ENCODE assay signal across 19 cellular contexts in genomic region chr16:11562941-11563340, GRCh38. TPM values are rescaled to one million over a fixed set of nuclear protein-coding genes. Genes with fewer than 3 reads are reported as not detected.
DNase-seq lines count a peak whose midpoint lies in the region; ATAC-seq and TF ChIP-seq lines count a peak whose summit lies in the region.
"Had no signal": no experiment of that assay in that cellular context is flagged by ENCODE, and none has a peak within 500 bp of the region (broad histone marks: within the 10 kb centered on the region; RNA-seq: fewer than 3 reads in every experiment).

No MANE protein-coding gene starts in this region.

- no peak overlapping the region for H2AFZ ChIP-seq in smooth muscle cell (ENCODE audit: low read depth)
- H2AFZ ChIP-seq: neural progenitor cell had no signal

- peaks cover 68% of the 10 kb centered on the region for H3K79me2 ChIP-seq in smooth muscle cell (ENCODE audit: low read depth)

- ATAC-seq in T-cell (replicated peaks in 1 of 4), result no peak
- no peak for ATAC-seq in GM19023 (IDR thresholded peaks at IDR 0.05; ENCODE audit: unreplicated experiment)
- ATAC-seq: gastrocnemius medialis had no signal

- no peak for TF ChIP-seq CTCF in smooth muscle cell (IDR thresholded peaks at IDR 0.05; ENCODE audit: borderline replicate concordance, insufficient read depth, poor library complexity, severe bottlenecking)

- peaks cover 57% of the 10 kb centered on the region for H4K20me1 ChIP-seq in smooth muscle cell (ENCODE audit: low read depth)

- peaks cover 20 to 33% of the 10 kb centered on the region in 2 donors for H3K36me3 Mint-ChIP-seq in CD4-positive, alpha-beta memory T cell
- H3K36me3 Mint-ChIP-seq in T-cell, result peaks cover 25% of the 10 kb centered on the region
- H3K36me3 Mint-ChIP-seq: neural progenitor cell had no signal

- intact Hi-C loops in CD4-positive, alpha-beta memory T cell (cut with micrococcal nuclease), result no loop called here

- no peak overlapping the region for H3K9ac ChIP-seq in smooth muscle cell (ENCODE audit: low read depth)
- H3K9ac ChIP-seq: neural progenitor cell had no signal

- no peaks in the 10 kb centered on the region for H3K27me3 ChIP-seq in CD4-positive, alpha-beta memory T cell (ENCODE audit: insufficient read depth, low read length)
- no peaks in the 10 kb centered on the region for H3K27me3 ChIP-seq in smooth muscle cell (ENCODE audit: low read depth)
- H3K27me3 ChIP-seq: gastrocnemius medialis, neural progenitor cell had no signal

- H3K4me3 Mint-ChIP-seq in CD4-positive, alpha-beta memory T cell, result peak overlapping the region in 5 of 8 donors; percentile 15 to 83 (median 73)
- peak overlapping the region in 1 of 3 donors; percentile 43 for H3K4me3 Mint-ChIP-seq in T-cell
- H3K4me3 Mint-ChIP-seq: B cell; neural progenitor cell; T-helper 1 cell treated with Interleukin-12 subunit alpha and Interleukin-12 subunit beta and Interleukin-4 antibody, amounts not matched to agents 30 μg/mL and 1 μg/mL, for 36 hours had no signal

- 93% methylated on average over 10 of the region's 10 CpGs for whole genome bisulfite sequencing in smooth muscle cell (ENCODE audit: low lambda C conversion rate)

- peaks cover 0 to 2% (median 0%) of the 10 kb centered on the region in 8 donors for H3K9me3 Mint-ChIP-seq in CD4-positive, alpha-beta memory T cell
- no peaks in the 10 kb centered on the region for H3K9me3 Mint-ChIP-seq in T-cell
- H3K9me3 Mint-ChIP-seq: neural progenitor cell; T-helper 1 cell treated with Interleukin-12 subunit alpha and Interleukin-12 subunit beta and Interleukin-4 antibody, amounts not matched to agents 30 μg/mL and 1 μg/mL, for 36 hours had no signal

- no peaks in the 10 kb centered on the region for H3K27me3 Mint-ChIP-seq in CD4-positive, alpha-beta memory T cell
- no peaks in the 10 kb centered on the region for H3K27me3 Mint-ChIP-seq in T-cell
- H3K27me3 Mint-ChIP-seq: B cell had no signal

- POLR2A ChIA-PET in CD4-positive, alpha-beta memory T cell (lab: Charles Lee; ENCODE audit: partially characterized antibody), result interaction anchor here (1.2 to 10.7 kb wide), 6 partner anchors 9 to 78 kb away, joined by 3 to 134 read pairs (median 8); partner anchors contain the start of gene LITAF
- POLR2A ChIA-PET in T-cell (lab: Charles Lee), result interaction anchor here in 1 of 2 donors (0.7 to 1.5 kb wide), 3 partner anchors 19 to 25 kb away, joined by 3 to 5 read pairs (median 4); no protein-coding TSS in a partner anchor

- peaks cover 45 to 88% (median 67%) of the 10 kb centered on the region in 4 donors for H3K4me1 Mint-ChIP-seq in CD4-positive, alpha-beta memory T cell
- peaks cover 81 to 89% (median 81%) of the 10 kb centered on the region in 3 donors for H3K4me1 Mint-ChIP-seq in T-cell

- CTCF ChIA-PET in CD4-positive, alpha-beta memory T cell (lab: Charles Lee; ENCODE audit: partially characterized antibody), result interaction anchor here (1.5 to 2.4 kb wide), 4 partner anchors 21 to 77 kb away, joined by 3 to 9 read pairs (median 6); no protein-coding TSS in a partner anchor
- CTCF ChIA-PET in T-cell (lab: Charles Lee), result interaction anchor here (0.7 to 1.5 kb wide), 5 partner anchors 9 to 235 kb away, joined by 3 to 11 read pairs (median 5); no protein-coding TSS in a partner anchor

- peaks cover 69% of the 10 kb centered on the region for H3K4me1 ChIP-seq in CD4-positive, alpha-beta memory T cell (ENCODE audit: insufficient read depth, low read length)
- peaks cover 19% of the 10 kb centered on the region for H3K4me1 ChIP-seq in smooth muscle cell (ENCODE audit: low read depth)

- H3K4me3 ChIP-seq in CD4-positive, alpha-beta memory T cell (ENCODE audit: low read length in 2 of 2), result no peak overlapping the region
- no peak overlapping the region for H3K4me3 ChIP-seq in smooth muscle cell
- H3K4me3 ChIP-seq: gastrocnemius medialis, lung, neural progenitor cell had no signal

- H3K27ac ChIP-seq in CD4-positive, alpha-beta memory T cell (ENCODE audit: low read depth, low read length), result peak overlapping the region; percentile 29
- H3K27ac ChIP-seq in epithelial cell of prostate, result peak overlapping the region; percentile 88
- peak overlapping the region; percentile 79 for H3K27ac ChIP-seq in smooth muscle cell (ENCODE audit: low read depth)

- peaks cover 8% of the 10 kb centered on the region for H3F3A ChIP-seq in smooth muscle cell (ENCODE audit: low read depth)

- DNase-seq in CD4-positive, alpha-beta memory T cell, result no peak
- DNase-seq in T-cell (peak in 1 of 34 experiments; percentile 38), epithelial cell of prostate (ENCODE audit: low read depth, low spot score) (no peak), smooth muscle cell (lab: John Stamatoyannopoulos, UW; ENCODE audit: unreplicated experiment) (no peak), cerebellar nuclear complex (lab: John Stamatoyannopoulos, UW) (no peak), hypothalamus (lab: John Stamatoyannopoulos, UW) (no peak), NOMO-1 treated with dmso at 0.1 percent for 144 hours (lab: John Stamatoyannopoulos, UW; ENCODE audit: unreplicated experiment) (no peak)
- DNase-seq: activated CD4-positive, CD25-positive, alpha-beta regulatory T cell; anterior cingulate cortex; DMS53; gastrocnemius medialis; NCI-H446 treated with DMSO at 0.1 percent for 48 hours; SHP77; stimulated activated CD4-positive, alpha-beta T cell treated with anti-CD3 and anti-CD28 coated beads, Interleukin-1b, Interleukin-23, amount 100 ng/mL, for 48 hours had no signal

- no peak overlapping the region for H3K4me2 ChIP-seq in smooth muscle cell
- H3K4me2 ChIP-seq: neural progenitor cell had no signal

- H3K36me3 ChIP-seq in CD4-positive, alpha-beta memory T cell (ENCODE audit: insufficient read depth, low read length), result peaks cover 8% of the 10 kb centered on the region
- H3K36me3 ChIP-seq in smooth muscle cell (ENCODE audit: low read depth), result no peaks in the 10 kb centered on the region
- H3K36me3 ChIP-seq: gastrocnemius medialis, neural progenitor cell had no signal

- peak overlapping the region; percentile 90 to 97 (median 95) for H3K27ac Mint-ChIP-seq in CD4-positive, alpha-beta memory T cell
- peak overlapping the region; percentile 91 to 96 for H3K27ac Mint-ChIP-seq in T-cell

- no peaks in the 10 kb centered on the region for H3K9me3 ChIP-seq in CD4-positive, alpha-beta memory T cell (ENCODE audit: control insufficient read depth in 1 of 2, low read length in 2 of 2)
- H3K9me3 ChIP-seq in smooth muscle cell (replicated peaks; ENCODE audit: low read depth), result no peaks in the 10 kb centered on the region
- H3K9me3 ChIP-seq: gastrocnemius medialis had no signal

RNA-seq across cellular contexts. Expression of gene LITAF, which starts 23.8 kb away (rescaled TPM):
- total RNA-seq in CD4-positive, alpha-beta memory T cell, result 100 to 1,000 TPM; 155 to 157 TPM
- polyA plus RNA-seq in CD4-positive, alpha-beta memory T cell, result 100 to 1,000 TPM; 343 to 496 TPM
- total RNA-seq in T-cell (100 to 1,000 TPM; 150 to 256 (median 161) TPM), smooth muscle cell (40.4 and 77.9 TPM in 2 replicates)
- 72.6 and 98.0 TPM in 2 replicates for polyA plus RNA-seq in smooth muscle cell

Comparison
In these comparisons a context has a peak if more than half of its experiments do, and no peak if none do; other contexts are left out.
1. H3K27ac ChIP-seq: peak in every context shown above with its lines; median percentile 88 in epithelial cell of prostate; 79 in smooth muscle cell; 29 in CD4-positive, alpha-beta memory T cell.